Comparison of ENCODE assay signal across 17 cellular contexts in genomic region chr7:96361116-96361857, GRCh38.
"Had no signal": no experiment of that assay in that cellular context is flagged by ENCODE, and none has a peak within 500 bp of the region (broad histone marks: within the 10 kb centered on the region; RNA-seq: fewer than 3 reads in every experiment).

No MANE protein-coding gene starts in this region.

- DNase-seq: activated CD4-positive, alpha-beta memory T cell treated with anti-CD3 and anti-CD28 coated beads, Interleukin-2, amount 10 ng/mL, durations not matched to agents 7 days and 5 days; activated CD4-positive, alpha-beta T cell treated with anti-CD3 and anti-CD28 coated beads for 48 hours; activated effector memory CD4-positive, alpha-beta T cell treated with Interleukin-2 at 50 U/mL for 16 hours; activated naive CD4-positive, alpha-beta T cell treated with anti-CD3 and anti-CD28 coated beads, Interleukin-2, amount 10 ng/mL, durations not matched to agents 7 days and 5 days; activated T-cell treated with anti-CD3 and anti-CD28 coated beads, Interleukin-2, amount 50 U/mL, for 72 hours; anterior cingulate cortex; effector CD4-positive, alpha-beta T cell; foreskin fibroblast; lower lobe of right lung; naive thymus-derived CD4-positive, alpha-beta T cell; stimulated activated CD4-positive, alpha-beta T cell treated with anti-CD3 and anti-CD28 coated beads, Interleukin-12 subunit alpha, Interleukin-12 subunit beta, amount 100 ng/mL, for 4 hours; stimulated activated naive CD8-positive, alpha-beta T cell treated with anti-CD3 and anti-CD28 coated beads, Interleukin-15, amount 100 ng/mL, for 72 hours; T1000; tibial artery had no signal

- H3K4me3 ChIP-seq: lower lobe of right lung, tibial artery had no signal

- H3K27ac ChIP-seq: lower lobe of right lung, tibial artery had no signal

- ATAC-seq: activated T-cell treated with anti-CD3 and anti-CD28 coated beads, Interleukin-2, amount 50 U/mL, for 72 hours; left lobe of liver; lower lobe of right lung; naive thymus-derived CD4-positive, alpha-beta T cell; stimulated activated effector memory CD8-positive, alpha-beta T cell treated with anti-CD3 and anti-CD28 coated beads, Interleukin-12 subunit alpha, Interleukin-12 subunit beta, amount 100 ng/mL, for 72 hours; stimulated activated naive CD8-positive, alpha-beta T cell treated with anti-CD3 and anti-CD28 coated beads, Interleukin-15, amount 100 ng/mL, for 72 hours had no signal

- H3K4me1 ChIP-seq: lower lobe of right lung, tibial artery had no signal

- H3K9me3 ChIP-seq: lower lobe of right lung, tibial artery had no signal

- FAIRE-seq: endometrium had no signal
